24 cellular contexts compared by ENCODE assay signal in the genomic region with DNA sequence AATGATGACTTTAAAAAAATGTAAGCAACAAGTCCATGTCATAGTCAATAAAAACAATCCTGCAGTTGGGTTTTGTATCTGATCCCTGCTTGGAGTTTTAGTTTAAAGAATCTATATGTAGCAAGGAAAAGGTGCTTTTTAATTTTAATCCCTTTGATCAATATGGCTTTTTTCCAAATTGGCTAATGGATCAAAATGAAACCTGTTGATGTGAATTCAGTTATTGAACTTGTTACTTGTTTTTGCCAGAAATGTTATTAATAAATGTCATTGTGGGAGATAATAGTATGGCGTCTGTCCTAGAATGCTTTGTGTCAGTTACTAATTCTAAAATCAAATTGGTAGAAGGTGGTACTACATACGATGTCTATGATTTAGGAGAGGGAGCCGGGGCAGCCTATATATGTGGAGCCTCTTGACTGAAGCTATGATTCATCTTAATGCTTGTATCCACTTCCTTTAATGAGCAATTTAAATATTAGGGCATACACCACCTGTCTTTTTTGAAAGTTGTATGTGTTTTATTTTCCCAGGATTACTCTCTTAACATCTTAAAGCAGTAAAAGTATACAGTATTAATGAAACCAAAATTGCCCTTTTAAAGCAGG. TPM values are rescaled to one million over a fixed set of nuclear protein-coding genes. Genes with fewer than 3 reads are reported as not detected.
A peak's percentile ranks its signal among the peaks of the same experiment; 100 is the strongest.
DNase-seq lines count a peak whose midpoint lies in the region; ATAC-seq, FAIRE-seq and TF ChIP-seq lines count a peak whose summit lies in the region.
"Had no signal": no experiment of that assay in that cellular context is flagged by ENCODE, and none has a peak within 500 bp of the region (broad histone marks: within the 10 kb centered on the region; RNA-seq: fewer than 3 reads in every experiment).

No MANE protein-coding gene starts in this region.

- peaks cover 74% of the 10 kb centered on the region for H3K36me3 ChIP-seq in SK-N-MC (ENCODE audit: insufficient read depth, low read length)

- DNase-seq in activated naive CD4-positive, alpha-beta T cell treated with Interleukin-2 at 50 U/mL for 16 hours: no peak
- DNase-seq in SK-N-MC (ENCODE audit: low read depth, low spot score) (no peak), foreskin keratinocyte (no peak), G401 (ENCODE audit: low spot score) (no peak)
- DNase-seq: activated CD4-positive, alpha-beta T cell treated with anti-CD3 and anti-CD28 coated beads for 48 hours; C1 segment of cervical spinal cord; hippocampal formation; immature natural killer cell; left colon; mammary epithelial cell; NCI-H146; NCI-H2107; NCI-H774; stimulated activated CD4-positive, alpha-beta T cell treated with anti-CD3 and anti-CD28 coated beads, Interleukin-4, amount 100 ng/mL, for 24 hours; upper lobe of left lung had no signal

- in situ Hi-C loops in G401 (cut with HindIII; ENCODE audit: low sequenced_read_pairs): no loop called here

- no peak overlapping the region for H3K9ac ChIP-seq in SK-N-MC (ENCODE audit: insufficient read length)

- no peak overlapping the region for H3K4me3 ChIP-seq in SK-N-MC
- H3K4me3 ChIP-seq: upper lobe of left lung had no signal

- peak overlapping the region; percentile 38 for H3K27ac Mint-ChIP-seq in activated naive CD4-positive, alpha-beta T cell treated with anti-CD3 and anti-CD28 coated beads, Interleukin-2, amount 50 U/mL, for 24 hours
- H3K27ac Mint-ChIP-seq: stimulated activated effector memory CD8-positive, alpha-beta T cell treated with anti-CD3 and anti-CD28 coated beads, Interleukin-12 subunit alpha, Interleukin-12 subunit beta, amount 100 ng/mL, for 72 hours had no signal

- no peak for TF ChIP-seq CTCF in foreskin keratinocyte (conservative IDR thresholded peaks at IDR 0.05)

- H3K27me3 ChIP-seq in foreskin keratinocyte: no peaks in the 10 kb centered on the region
- H3K27me3 ChIP-seq: upper lobe of left lung had no signal

- H3K4me1 ChIP-seq in foreskin keratinocyte: no peaks in the 10 kb centered on the region

- H3K27me3 Mint-ChIP-seq in activated naive CD4-positive, alpha-beta T cell treated with anti-CD3 and anti-CD28 coated beads, Interleukin-2, amount 50 U/mL, for 24 hours: no peaks in the 10 kb centered on the region
- H3K27me3 Mint-ChIP-seq: central memory CD8-positive, alpha-beta T cell had no signal

- H3K4me3 Mint-ChIP-seq in activated naive CD4-positive, alpha-beta T cell treated with anti-CD3 and anti-CD28 coated beads, Interleukin-2, amount 50 U/mL, for 24 hours: no peak overlapping the region
- H3K4me3 Mint-ChIP-seq: central memory CD8-positive, alpha-beta T cell; immature natural killer cell; stimulated activated effector memory CD8-positive, alpha-beta T cell treated with anti-CD3 and anti-CD28 coated beads, Interleukin-12 subunit alpha, Interleukin-12 subunit beta, amount 100 ng/mL, for 72 hours had no signal

- no peaks in the 10 kb centered on the region for H3K9me3 ChIP-seq in SK-N-MC (ENCODE audit: low read depth, low read length)
- H3K9me3 ChIP-seq: upper lobe of left lung had no signal

- ATAC-seq in foreskin keratinocyte (peak; percentile 67), SK-N-SH treated with all-trans-retinoic acid at 6 μM for 48 hours (no peak), GM21447 (IDR thresholded peaks at IDR 0.05; ENCODE audit: unreplicated experiment) (no peak)
- ATAC-seq: left colon; sciatic nerve; stimulated activated effector memory CD8-positive, alpha-beta T cell treated with anti-CD3 and anti-CD28 coated beads, Interleukin-12 subunit alpha, Interleukin-12 subunit beta, amount 100 ng/mL, for 72 hours had no signal

- peaks cover 36% of the 10 kb centered on the region for H3K4me1 Mint-ChIP-seq in activated naive CD4-positive, alpha-beta T cell treated with anti-CD3 and anti-CD28 coated beads, Interleukin-2, amount 50 U/mL, for 24 hours

- no peaks in the 10 kb centered on the region for H3K9me3 Mint-ChIP-seq in activated naive CD4-positive, alpha-beta T cell treated with anti-CD3 and anti-CD28 coated beads, Interleukin-2, amount 50 U/mL, for 24 hours
- H3K9me3 Mint-ChIP-seq: central memory CD8-positive, alpha-beta T cell; immature natural killer cell; stimulated activated effector memory CD8-positive, alpha-beta T cell treated with anti-CD3 and anti-CD28 coated beads, Interleukin-12 subunit alpha, Interleukin-12 subunit beta, amount 100 ng/mL, for 72 hours had no signal

- 0 out of 2 replicates have a peak overlapping the region, but pooled peaks have one; percentile 31 for H3K27ac ChIP-seq in SK-N-MC
- H3K27ac ChIP-seq in foreskin keratinocyte: no peak overlapping the region
- H3K27ac ChIP-seq: RWPE1, upper lobe of left lung had no signal

- FAIRE-seq in G401.6 (lab: Jason Lieb, UNC): peak; percentile 80
- FAIRE-seq: endometrium had no signal

- peaks cover 23% of the 10 kb centered on the region for H3K36me3 Mint-ChIP-seq in activated naive CD4-positive, alpha-beta T cell treated with anti-CD3 and anti-CD28 coated beads, Interleukin-2, amount 50 U/mL, for 24 hours

TF ChIP-seq in SK-N-SH treated with all-trans-retinoic acid at 6 μM for 48 hours, 23 proteins besides CTCF, POLR2A, EP300 and RAD21:
- TF ChIP-seq, protein P1, sequence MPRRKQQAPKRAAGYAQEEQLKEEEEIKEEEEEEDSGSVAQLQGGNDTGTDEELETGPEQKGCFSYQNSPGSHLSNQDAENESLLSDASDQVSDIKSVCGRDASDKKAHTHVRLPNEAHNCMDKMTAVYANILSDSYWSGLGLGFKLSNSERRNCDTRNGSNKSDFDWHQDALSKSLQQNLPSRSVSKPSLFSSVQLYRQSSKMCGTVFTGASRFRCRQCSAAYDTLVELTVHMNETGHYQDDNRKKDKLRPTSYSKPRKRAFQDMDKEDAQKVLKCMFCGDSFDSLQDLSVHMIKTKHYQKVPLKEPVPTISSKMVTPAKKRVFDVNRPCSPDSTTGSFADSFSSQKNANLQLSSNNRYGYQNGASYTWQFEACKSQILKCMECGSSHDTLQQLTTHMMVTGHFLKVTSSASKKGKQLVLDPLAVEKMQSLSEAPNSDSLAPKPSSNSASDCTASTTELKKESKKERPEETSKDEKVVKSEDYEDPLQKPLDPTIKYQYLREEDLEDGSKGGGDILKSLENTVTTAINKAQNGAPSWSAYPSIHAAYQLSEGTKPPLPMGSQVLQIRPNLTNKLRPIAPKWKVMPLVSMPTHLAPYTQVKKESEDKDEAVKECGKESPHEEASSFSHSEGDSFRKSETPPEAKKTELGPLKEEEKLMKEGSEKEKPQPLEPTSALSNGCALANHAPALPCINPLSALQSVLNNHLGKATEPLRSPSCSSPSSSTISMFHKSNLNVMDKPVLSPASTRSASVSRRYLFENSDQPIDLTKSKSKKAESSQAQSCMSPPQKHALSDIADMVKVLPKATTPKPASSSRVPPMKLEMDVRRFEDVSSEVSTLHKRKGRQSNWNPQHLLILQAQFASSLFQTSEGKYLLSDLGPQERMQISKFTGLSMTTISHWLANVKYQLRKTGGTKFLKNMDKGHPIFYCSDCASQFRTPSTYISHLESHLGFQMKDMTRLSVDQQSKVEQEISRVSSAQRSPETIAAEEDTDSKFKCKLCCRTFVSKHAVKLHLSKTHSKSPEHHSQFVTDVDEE (CRISPR knock-in tag; IDR thresholded peaks at IDR 0.05): no peak
- TF ChIP-seq ZC3H10 (CRISPR knock-in tag; IDR thresholded peaks at IDR 0.05) (no peak), SNAI2 (CRISPR knock-in tag; IDR thresholded peaks at IDR 0.05) (no peak)
- TF ChIP-seq, protein P2, sequence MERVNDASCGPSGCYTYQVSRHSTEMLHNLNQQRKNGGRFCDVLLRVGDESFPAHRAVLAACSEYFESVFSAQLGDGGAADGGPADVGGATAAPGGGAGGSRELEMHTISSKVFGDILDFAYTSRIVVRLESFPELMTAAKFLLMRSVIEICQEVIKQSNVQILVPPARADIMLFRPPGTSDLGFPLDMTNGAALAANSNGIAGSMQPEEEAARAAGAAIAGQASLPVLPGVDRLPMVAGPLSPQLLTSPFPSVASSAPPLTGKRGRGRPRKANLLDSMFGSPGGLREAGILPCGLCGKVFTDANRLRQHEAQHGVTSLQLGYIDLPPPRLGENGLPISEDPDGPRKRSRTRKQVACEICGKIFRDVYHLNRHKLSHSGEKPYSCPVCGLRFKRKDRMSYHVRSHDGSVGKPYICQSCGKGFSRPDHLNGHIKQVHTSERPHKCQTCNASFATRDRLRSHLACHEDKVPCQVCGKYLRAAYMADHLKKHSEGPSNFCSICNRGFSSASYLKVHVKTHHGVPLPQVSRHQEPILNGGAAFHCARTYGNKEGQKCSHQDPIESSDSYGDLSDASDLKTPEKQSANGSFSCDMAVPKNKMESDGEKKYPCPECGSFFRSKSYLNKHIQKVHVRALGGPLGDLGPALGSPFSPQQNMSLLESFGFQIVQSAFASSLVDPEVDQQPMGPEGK (CRISPR knock-in tag; IDR thresholded peaks at IDR 0.05; ENCODE audit: borderline replicate concordance): no peak
TF ChIP-seq in SK-N-SH treated with all-trans-retinoic acid at 6 μM for 48 hours: peak in this region for 0.

RNA-seq across cellular contexts. Expression of a gene that starts 10.3 kb away (rescaled TPM):
- 1.3 and 1.8 TPM in 2 replicates for total RNA-seq in foreskin keratinocyte
- polyA plus RNA-seq in foreskin keratinocyte: 0.75 and 1.1 TPM in 2 replicates
- total RNA-seq in G401 (2014; rRNA removed; shearing (Covaris generic)): 0.37 and 2.3 TPM in 2 replicates

RNA-seq across cellular contexts. Expression of a gene that starts 11.1 kb away (rescaled TPM):
- 74.5 and 112 TPM in 2 replicates for total RNA-seq in foreskin keratinocyte
- polyA plus RNA-seq in foreskin keratinocyte: 175 and 222 TPM in 2 replicates
- 32.1 and 67.4 TPM in 2 replicates for total RNA-seq in G401 (2014; rRNA removed; shearing (Covaris generic))
